1 cellular context compared by ENCODE assay signal in the genomic region with DNA sequence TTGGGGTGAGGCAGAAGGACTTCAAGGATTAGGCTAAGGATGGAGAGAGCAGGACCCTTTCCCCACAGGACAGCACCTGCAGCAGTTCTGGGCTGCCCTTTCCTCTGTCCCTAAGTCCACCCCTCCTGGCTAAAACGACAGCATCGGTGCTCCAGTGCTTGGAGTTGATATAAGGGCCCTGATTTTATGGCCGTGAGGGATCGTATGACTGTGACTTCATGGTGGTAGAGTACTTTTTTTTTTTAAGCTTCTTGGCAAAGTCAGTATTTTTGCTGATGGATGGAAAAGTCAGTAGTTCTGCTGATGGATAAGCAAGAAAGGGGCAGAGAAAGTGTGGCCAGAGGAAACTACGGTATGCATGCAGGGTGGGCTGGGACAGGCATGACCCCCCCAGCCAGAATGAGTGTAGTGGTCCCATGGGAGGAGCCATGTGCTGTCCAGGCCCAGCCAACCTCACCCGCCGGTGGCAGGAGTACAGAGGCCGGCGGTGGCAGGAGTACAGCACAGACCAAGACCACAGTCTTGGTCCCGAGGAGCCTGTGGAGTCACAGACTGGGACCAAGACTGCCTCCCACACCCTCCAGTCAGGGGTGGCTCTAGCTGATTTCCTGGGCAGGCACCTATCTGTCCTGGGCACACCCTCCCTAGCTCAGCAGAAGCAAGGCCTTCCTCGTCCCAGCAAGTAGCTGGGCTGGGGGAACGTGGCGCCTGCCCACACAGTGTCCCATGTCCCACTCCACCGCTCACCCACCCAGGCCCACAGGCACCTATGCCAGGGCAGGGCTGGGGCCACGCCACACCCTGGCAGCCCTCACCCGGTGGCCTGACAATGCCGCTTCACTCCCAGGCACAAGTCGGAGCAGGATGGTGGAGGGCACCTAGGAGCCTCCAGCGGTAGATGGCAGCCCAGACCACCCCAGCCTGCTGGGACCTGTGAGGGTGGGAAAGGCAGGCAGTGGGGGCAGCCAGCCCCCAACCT.
A peak's percentile ranks its signal among the peaks of the same experiment; 100 is the strongest.
TF ChIP-seq lines count a peak whose summit lies in the region.

No MANE protein-coding gene starts in this region.

TF ChIP-seq in HEK293, 187 proteins besides CTCF, POLR2A, EP300 and RAD21 (continued from another document and continues in another):
- TF ChIP-seq, protein P1, sequence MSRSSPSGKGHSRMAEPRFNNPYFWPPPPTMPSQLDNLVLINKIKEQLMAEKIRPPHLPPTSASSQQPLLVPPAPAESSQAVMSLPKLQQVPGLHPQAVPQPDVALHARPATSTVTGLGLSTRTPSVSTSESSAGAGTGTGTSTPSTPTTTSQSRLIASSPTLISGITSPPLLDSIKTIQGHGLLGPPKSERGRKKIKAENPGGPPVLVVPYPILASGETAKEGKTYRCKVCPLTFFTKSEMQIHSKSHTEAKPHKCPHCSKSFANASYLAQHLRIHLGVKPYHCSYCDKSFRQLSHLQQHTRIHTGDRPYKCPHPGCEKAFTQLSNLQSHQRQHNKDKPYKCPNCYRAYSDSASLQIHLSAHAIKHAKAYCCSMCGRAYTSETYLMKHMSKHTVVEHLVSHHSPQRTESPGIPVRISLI (tag by site-specific recombination; IDR thresholded peaks at IDR 0.05): peak; percentile 96
- TF ChIP-seq, protein P2, sequence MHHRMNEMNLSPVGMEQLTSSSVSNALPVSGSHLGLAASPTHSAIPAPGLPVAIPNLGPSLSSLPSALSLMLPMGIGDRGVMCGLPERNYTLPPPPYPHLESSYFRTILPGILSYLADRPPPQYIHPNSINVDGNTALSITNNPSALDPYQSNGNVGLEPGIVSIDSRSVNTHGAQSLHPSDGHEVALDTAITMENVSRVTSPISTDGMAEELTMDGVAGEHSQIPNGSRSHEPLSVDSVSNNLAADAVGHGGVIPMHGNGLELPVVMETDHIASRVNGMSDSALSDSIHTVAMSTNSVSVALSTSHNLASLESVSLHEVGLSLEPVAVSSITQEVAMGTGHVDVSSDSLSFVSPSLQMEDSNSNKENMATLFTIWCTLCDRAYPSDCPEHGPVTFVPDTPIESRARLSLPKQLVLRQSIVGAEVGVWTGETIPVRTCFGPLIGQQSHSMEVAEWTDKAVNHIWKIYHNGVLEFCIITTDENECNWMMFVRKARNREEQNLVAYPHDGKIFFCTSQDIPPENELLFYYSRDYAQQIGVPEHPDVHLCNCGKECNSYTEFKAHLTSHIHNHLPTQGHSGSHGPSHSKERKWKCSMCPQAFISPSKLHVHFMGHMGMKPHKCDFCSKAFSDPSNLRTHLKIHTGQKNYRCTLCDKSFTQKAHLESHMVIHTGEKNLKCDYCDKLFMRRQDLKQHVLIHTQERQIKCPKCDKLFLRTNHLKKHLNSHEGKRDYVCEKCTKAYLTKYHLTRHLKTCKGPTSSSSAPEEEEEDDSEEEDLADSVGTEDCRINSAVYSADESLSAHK (tag by site-specific recombination; IDR thresholded peaks at IDR 0.05): peak; percentile 53; the same call in 1 of the 2 replicates
- TF ChIP-seq ZFHX2 (tag by site-specific recombination; conservative IDR thresholded peaks at IDR 0.05): peak; percentile 42
- peak; percentile 64; the same call in 1 of the 2 replicates for TF ChIP-seq ZNF843 (tag by site-specific recombination; IDR thresholded peaks at IDR 0.05)
- peak; percentile 95 for TF ChIP-seq ZBTB48 (tag by site-specific recombination; IDR thresholded peaks at IDR 0.05)
- no peak for TF ChIP-seq ZNF211 (tag by site-specific recombination; IDR thresholded peaks at IDR 0.05; ENCODE audit: low read depth)
- TF ChIP-seq ZNF571 (tag by site-specific recombination; IDR thresholded peaks at IDR 0.05): no peak
- no peak for TF ChIP-seq ZNF555 (tag by site-specific recombination; conservative IDR thresholded peaks at IDR 0.05)
- TF ChIP-seq ZNF629 (tag by site-specific recombination; IDR thresholded peaks at IDR 0.05): peak; percentile 91
- TF ChIP-seq ZNF138 (tag by site-specific recombination; IDR thresholded peaks at IDR 0.05; ENCODE audit: borderline replicate concordance): no peak
- peak; percentile 48 for TF ChIP-seq OSR2 (tag by site-specific recombination; IDR thresholded peaks at IDR 0.05)
- no peak for TF ChIP-seq ZNF292 (tag by site-specific recombination; IDR thresholded peaks at IDR 0.05; ENCODE audit: borderline replicate concordance, low read depth)
- TF ChIP-seq ZXDB (tag by site-specific recombination; IDR thresholded peaks at IDR 0.05): peak; percentile 73
- TF ChIP-seq, protein P3, sequence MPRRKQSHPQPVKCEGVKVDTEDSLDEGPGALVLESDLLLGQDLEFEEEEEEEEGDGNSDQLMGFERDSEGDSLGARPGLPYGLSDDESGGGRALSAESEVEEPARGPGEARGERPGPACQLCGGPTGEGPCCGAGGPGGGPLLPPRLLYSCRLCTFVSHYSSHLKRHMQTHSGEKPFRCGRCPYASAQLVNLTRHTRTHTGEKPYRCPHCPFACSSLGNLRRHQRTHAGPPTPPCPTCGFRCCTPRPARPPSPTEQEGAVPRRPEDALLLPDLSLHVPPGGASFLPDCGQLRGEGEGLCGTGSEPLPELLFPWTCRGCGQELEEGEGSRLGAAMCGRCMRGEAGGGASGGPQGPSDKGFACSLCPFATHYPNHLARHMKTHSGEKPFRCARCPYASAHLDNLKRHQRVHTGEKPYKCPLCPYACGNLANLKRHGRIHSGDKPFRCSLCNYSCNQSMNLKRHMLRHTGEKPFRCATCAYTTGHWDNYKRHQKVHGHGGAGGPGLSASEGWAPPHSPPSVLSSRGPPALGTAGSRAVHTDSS (tag by site-specific recombination; IDR thresholded peaks at IDR 0.05): no peak
- TF ChIP-seq ZNF600 (tag by site-specific recombination; IDR thresholded peaks at IDR 0.05): peak; percentile 92
- TF ChIP-seq, protein P4, sequence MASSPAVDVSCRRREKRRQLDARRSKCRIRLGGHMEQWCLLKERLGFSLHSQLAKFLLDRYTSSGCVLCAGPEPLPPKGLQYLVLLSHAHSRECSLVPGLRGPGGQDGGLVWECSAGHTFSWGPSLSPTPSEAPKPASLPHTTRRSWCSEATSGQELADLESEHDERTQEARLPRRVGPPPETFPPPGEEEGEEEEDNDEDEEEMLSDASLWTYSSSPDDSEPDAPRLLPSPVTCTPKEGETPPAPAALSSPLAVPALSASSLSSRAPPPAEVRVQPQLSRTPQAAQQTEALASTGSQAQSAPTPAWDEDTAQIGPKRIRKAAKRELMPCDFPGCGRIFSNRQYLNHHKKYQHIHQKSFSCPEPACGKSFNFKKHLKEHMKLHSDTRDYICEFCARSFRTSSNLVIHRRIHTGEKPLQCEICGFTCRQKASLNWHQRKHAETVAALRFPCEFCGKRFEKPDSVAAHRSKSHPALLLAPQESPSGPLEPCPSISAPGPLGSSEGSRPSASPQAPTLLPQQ (tag by site-specific recombination; IDR thresholded peaks at IDR 0.05): peak; percentile 59; the same call in 1 of the 2 replicates
- TF ChIP-seq ZNF514 (tag by site-specific recombination; IDR thresholded peaks at IDR 0.05): no peak
- peak; percentile 97 for TF ChIP-seq ZBTB17 (tag by site-specific recombination; IDR thresholded peaks at IDR 0.05)
- peak; percentile 41; the same call in 1 of the 2 replicates for TF ChIP-seq ZNF366 (tag by site-specific recombination; conservative IDR thresholded peaks at IDR 0.05)
- TF ChIP-seq SCRT2 (tag by site-specific recombination; IDR thresholded peaks at IDR 0.05): no peak
- peak; percentile 87 for TF ChIP-seq ZEB2 (tag by site-specific recombination; IDR thresholded peaks at IDR 0.05)
- TF ChIP-seq, protein P5, sequence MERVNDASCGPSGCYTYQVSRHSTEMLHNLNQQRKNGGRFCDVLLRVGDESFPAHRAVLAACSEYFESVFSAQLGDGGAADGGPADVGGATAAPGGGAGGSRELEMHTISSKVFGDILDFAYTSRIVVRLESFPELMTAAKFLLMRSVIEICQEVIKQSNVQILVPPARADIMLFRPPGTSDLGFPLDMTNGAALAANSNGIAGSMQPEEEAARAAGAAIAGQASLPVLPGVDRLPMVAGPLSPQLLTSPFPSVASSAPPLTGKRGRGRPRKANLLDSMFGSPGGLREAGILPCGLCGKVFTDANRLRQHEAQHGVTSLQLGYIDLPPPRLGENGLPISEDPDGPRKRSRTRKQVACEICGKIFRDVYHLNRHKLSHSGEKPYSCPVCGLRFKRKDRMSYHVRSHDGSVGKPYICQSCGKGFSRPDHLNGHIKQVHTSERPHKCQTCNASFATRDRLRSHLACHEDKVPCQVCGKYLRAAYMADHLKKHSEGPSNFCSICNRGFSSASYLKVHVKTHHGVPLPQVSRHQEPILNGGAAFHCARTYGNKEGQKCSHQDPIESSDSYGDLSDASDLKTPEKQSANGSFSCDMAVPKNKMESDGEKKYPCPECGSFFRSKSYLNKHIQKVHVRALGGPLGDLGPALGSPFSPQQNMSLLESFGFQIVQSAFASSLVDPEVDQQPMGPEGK (tag by site-specific recombination; IDR thresholded peaks at IDR 0.05): peak; percentile 74
- TF ChIP-seq KLF1 (tag by site-specific recombination; IDR thresholded peaks at IDR 0.05): peak; percentile 11; the same call in 1 of the 2 replicates
- TF ChIP-seq, protein P6, sequence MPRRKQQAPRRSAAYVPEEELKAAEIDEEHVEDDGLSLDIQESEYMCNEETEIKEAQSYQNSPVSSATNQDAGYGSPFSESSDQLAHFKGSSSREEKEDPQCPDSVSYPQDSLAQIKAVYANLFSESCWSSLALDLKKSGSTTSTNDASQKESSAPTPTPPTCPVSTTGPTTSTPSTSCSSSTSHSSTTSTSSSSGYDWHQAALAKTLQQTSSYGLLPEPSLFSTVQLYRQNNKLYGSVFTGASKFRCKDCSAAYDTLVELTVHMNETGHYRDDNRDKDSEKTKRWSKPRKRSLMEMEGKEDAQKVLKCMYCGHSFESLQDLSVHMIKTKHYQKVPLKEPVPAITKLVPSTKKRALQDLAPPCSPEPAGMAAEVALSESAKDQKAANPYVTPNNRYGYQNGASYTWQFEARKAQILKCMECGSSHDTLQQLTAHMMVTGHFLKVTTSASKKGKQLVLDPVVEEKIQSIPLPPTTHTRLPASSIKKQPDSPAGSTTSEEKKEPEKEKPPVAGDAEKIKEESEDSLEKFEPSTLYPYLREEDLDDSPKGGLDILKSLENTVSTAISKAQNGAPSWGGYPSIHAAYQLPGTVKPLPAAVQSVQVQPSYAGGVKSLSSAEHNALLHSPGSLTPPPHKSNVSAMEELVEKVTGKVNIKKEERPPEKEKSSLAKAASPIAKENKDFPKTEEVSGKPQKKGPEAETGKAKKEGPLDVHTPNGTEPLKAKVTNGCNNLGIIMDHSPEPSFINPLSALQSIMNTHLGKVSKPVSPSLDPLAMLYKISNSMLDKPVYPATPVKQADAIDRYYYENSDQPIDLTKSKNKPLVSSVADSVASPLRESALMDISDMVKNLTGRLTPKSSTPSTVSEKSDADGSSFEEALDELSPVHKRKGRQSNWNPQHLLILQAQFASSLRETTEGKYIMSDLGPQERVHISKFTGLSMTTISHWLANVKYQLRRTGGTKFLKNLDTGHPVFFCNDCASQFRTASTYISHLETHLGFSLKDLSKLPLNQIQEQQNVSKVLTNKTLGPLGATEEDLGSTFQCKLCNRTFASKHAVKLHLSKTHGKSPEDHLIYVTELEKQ (tag by site-specific recombination; IDR thresholded peaks at IDR 0.05; ENCODE audit: borderline replicate concordance): peak; percentile 51; the same call in 1 of the 2 replicates
- TF ChIP-seq ZNF76 (tag by site-specific recombination; IDR thresholded peaks at IDR 0.05; ENCODE audit: borderline replicate concordance, low read depth): no peak
- TF ChIP-seq, protein P7, sequence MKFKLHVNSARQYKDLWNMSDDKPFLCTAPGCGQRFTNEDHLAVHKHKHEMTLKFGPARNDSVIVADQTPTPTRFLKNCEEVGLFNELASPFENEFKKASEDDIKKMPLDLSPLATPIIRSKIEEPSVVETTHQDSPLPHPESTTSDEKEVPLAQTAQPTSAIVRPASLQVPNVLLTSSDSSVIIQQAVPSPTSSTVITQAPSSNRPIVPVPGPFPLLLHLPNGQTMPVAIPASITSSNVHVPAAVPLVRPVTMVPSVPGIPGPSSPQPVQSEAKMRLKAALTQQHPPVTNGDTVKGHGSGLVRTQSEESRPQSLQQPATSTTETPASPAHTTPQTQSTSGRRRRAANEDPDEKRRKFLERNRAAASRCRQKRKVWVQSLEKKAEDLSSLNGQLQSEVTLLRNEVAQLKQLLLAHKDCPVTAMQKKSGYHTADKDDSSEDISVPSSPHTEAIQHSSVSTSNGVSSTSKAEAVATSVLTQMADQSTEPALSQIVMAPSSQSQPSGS (tag by site-specific recombination; IDR thresholded peaks at IDR 0.05; ENCODE audit: low read depth): peak; percentile 52
- TF ChIP-seq GLIS1 (tag by site-specific recombination; IDR thresholded peaks at IDR 0.05): 0 out of 2 replicates have a peak, but pooled peaks have one; percentile 37
- TF ChIP-seq ZNF16 (tag by site-specific recombination; IDR thresholded peaks at IDR 0.05; ENCODE audit: low read depth): no peak
- TF ChIP-seq GFI1B (tag by site-specific recombination; IDR thresholded peaks at IDR 0.05): peak; percentile 50; the same call in 1 of the 2 replicates
- TF ChIP-seq, protein P8, sequence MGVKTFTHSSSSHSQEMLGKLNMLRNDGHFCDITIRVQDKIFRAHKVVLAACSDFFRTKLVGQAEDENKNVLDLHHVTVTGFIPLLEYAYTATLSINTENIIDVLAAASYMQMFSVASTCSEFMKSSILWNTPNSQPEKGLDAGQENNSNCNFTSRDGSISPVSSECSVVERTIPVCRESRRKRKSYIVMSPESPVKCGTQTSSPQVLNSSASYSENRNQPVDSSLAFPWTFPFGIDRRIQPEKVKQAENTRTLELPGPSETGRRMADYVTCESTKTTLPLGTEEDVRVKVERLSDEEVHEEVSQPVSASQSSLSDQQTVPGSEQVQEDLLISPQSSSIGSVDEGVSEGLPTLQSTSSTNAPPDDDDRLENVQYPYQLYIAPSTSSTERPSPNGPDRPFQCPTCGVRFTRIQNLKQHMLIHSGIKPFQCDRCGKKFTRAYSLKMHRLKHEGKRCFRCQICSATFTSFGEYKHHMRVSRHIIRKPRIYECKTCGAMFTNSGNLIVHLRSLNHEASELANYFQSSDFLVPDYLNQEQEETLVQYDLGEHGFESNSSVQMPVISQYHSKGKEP (tag by site-specific recombination; IDR thresholded peaks at IDR 0.05): no peak
- 0 out of 2 replicates have a peak, but pooled peaks have one; percentile 47 for TF ChIP-seq BCL11A (tag by site-specific recombination; IDR thresholded peaks at IDR 0.05; ENCODE audit: low read depth)
- no peak for TF ChIP-seq SALL2 (tag by site-specific recombination; IDR thresholded peaks at IDR 0.05; ENCODE audit: borderline replicate concordance)
